25 cellular contexts compared by ENCODE assay signal in the genomic region with DNA sequence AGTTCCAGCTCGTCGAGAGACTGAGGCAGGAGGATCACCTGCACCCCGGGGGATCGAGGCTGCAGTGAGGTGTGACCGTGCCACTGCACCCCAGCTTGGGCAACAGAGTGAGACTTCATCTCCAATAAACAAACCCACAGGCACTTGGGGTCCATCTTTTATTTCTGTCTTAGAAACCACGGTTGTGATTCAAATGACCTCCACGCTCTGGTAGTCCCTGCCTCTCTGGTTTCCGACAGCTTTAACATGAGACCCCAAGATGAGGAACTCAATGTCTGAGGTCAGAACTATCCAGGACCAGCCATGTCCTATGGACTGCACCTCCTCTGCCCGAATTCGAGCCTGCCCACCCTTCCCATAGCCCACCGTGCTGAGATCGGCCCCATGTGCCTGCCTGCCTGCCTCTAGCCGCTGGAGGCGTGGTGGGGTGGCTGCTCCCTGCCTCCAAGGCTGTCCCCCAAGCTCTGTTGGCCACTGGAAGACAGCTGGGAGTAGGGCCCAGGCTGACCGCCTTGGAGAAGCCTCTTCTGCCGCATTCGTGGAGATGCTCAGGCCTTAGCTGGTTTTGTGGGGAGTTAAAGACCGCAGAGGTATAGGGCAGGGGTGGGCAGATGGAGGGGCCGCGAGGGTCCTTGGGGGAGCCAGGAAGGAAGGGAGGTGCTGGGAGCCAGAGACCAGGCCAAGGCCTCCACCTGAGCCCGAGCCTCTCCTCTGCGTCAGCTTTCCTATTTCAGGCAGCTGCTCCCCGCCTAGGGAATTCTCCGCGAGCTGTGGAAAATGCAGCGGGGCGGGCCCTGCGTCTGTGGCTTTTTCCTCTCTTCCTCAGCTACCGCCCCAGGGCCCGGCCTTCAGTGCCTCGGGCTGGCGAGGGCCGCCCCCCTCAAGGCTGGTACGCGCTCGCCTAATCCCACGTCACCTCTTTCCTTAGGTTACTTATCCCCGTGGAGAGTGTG. TPM values are rescaled to one million over a fixed set of nuclear protein-coding genes. Genes with fewer than 3 reads are reported as not detected.
A peak's percentile ranks its signal among the peaks of the same experiment; 100 is the strongest.
DNase-seq lines count a peak whose midpoint lies in the region; ATAC-seq and TF ChIP-seq lines count a peak whose summit lies in the region.
"Had no signal": no experiment of that assay in that cellular context is flagged by ENCODE, and none has a peak within 500 bp of the region (broad histone marks: within the 10 kb centered on the region; RNA-seq: fewer than 3 reads in every experiment).

No MANE protein-coding gene starts in this region.

- no peak for TF ChIP-seq CTCF in WERI-Rb-1 (IDR thresholded peaks at IDR 0.05; ENCODE audit: low read depth, low read length)
- TF ChIP-seq CTCF in spleen (IDR thresholded peaks at IDR 0.05 in 8 of 11, conservative IDR thresholded peaks at IDR 0.05 in 3 of 11): peak in 1 of 11 experiments; percentile 21
- no peak for TF ChIP-seq CTCF in prostate gland (IDR thresholded peaks at IDR 0.05)

- peaks cover 15% of the 10 kb centered on the region for H3K27me3 Mint-ChIP-seq in memory B cell
- H3K27me3 Mint-ChIP-seq: CD4-positive, alpha-beta T cell had no signal

- no peak for TF ChIP-seq POLR2A in spleen (IDR thresholded peaks at IDR 0.05)
- no peak for TF ChIP-seq POLR2A in prostate gland (IDR thresholded peaks at IDR 0.05)

- H3K27ac Mint-ChIP-seq in memory B cell: no peak overlapping the region
- H3K27ac Mint-ChIP-seq: activated naive CD4-positive, alpha-beta T cell treated with anti-CD3 and anti-CD28 coated beads, Interleukin-2, amount 10 ng/mL, durations not matched to agents 7 days and 5 days; CD4-positive, alpha-beta T cell; HFFc6 had no signal

- H3K36me3 ChIP-seq in WERI-Rb-1: no peaks in the 10 kb centered on the region
- H3K36me3 ChIP-seq in spleen: no peaks in the 10 kb centered on the region
- no peaks in the 10 kb centered on the region for H3K36me3 ChIP-seq in prostate gland
- H3K36me3 ChIP-seq: right lobe of liver, upper lobe of left lung had no signal

- H3K27me3 ChIP-seq in WERI-Rb-1 (ENCODE audit: insufficient read depth, low read depth, severe bottlenecking) (no peaks in the 10 kb centered on the region), spleen (replicated peaks in 1 of 7) (no peaks in the 10 kb centered on the region), prostate gland (replicated peaks; ENCODE audit: insufficient read depth) (no peaks in the 10 kb centered on the region)
- H3K27me3 ChIP-seq: body of pancreas, right lobe of liver, upper lobe of left lung had no signal

- H3K9me3 ChIP-seq in WERI-Rb-1 (ENCODE audit: severe bottlenecking) (no peaks in the 10 kb centered on the region), spleen (no peaks in the 10 kb centered on the region), prostate gland (no peaks in the 10 kb centered on the region)
- H3K9me3 ChIP-seq: body of pancreas, right lobe of liver, upper lobe of left lung had no signal

- H3K4me1 Mint-ChIP-seq in memory B cell: peaks cover 18% of the 10 kb centered on the region

- H3K4me1 ChIP-seq in spleen: peaks cover 0 to 27% (median 14%) of the 10 kb centered on the region in 6 donors
- H3K4me1 ChIP-seq in prostate gland (replicated peaks): peaks cover 8% of the 10 kb centered on the region

- H3K36me3 Mint-ChIP-seq in memory B cell: no peaks in the 10 kb centered on the region
- H3K36me3 Mint-ChIP-seq: activated naive CD4-positive, alpha-beta T cell treated with anti-CD3 and anti-CD28 coated beads, Interleukin-2, amount 10 ng/mL, durations not matched to agents 7 days and 5 days had no signal

- DNase-seq in NCI-H2171 treated with DMSO at 0.1 percent for 48 hours (lab: John Stamatoyannopoulos, UW) (peak; percentile 11), NCI-H2171 (lab: John Stamatoyannopoulos, UW) (no peak), WERI-Rb-1 (peak; percentile 35), memory B cell (ENCODE audit: low spot score in 2 of 2) (no peak), spleen (peak; percentile 77), prostate gland (ENCODE audit: low spot score) (no peak), NCI-H69 (lab: John Stamatoyannopoulos, UW) (no peak)
- no peak for DNase-seq in activated naive CD4-positive, alpha-beta T cell treated with Interleukin-2 at 50 U/mL for 16 hours
- DNase-seq: activated CD8-positive, alpha-beta memory T cell treated with anti-CD3 and anti-CD28 coated beads, Interleukin-2, amount 50 U/mL, for 4 hours; activated naive CD4-positive, alpha-beta T cell treated with anti-CD3 and anti-CD28 coated beads, Interleukin-2, amount 10 ng/mL, durations not matched to agents 7 days and 5 days; body of pancreas; CD4-positive, alpha-beta T cell; HFFc6; KG1; NCI-H1105 treated with DMSO at 0.1 percent for 48 hours; NCI-H345; SIG-M5; stimulated activated CD4-positive, alpha-beta T cell treated with anti-CD3 and anti-CD28 coated beads, Interleukin-4, amount 100 ng/mL, for 24 hours; T1000; upper lobe of left lung had no signal

- H3K27ac ChIP-seq in WERI-Rb-1 (no peak overlapping the region), spleen (peak overlapping the region; percentile 56 to 81 (median 76)), prostate gland (no peak overlapping the region)
- H3K27ac ChIP-seq: right lobe of liver had no signal

- WGBS in spleen, 5 donors: 68 to 83% (median 77%) methylated on average over 37 to 38 of the region's 38 CpGs
- WGBS in prostate gland: 83% methylated on average over 38 of the region's 38 CpGs

- H3K4me3 Mint-ChIP-seq in memory B cell: no peak overlapping the region
- H3K4me3 Mint-ChIP-seq: activated naive CD4-positive, alpha-beta T cell treated with anti-CD3 and anti-CD28 coated beads, Interleukin-2, amount 10 ng/mL, durations not matched to agents 7 days and 5 days; CD4-positive, alpha-beta T cell; HFFc6 had no signal

- peak; percentile 51 for ATAC-seq in memory B cell (ENCODE audit: low read depth)
- ATAC-seq: body of pancreas, right lobe of liver had no signal

- intact Hi-C loops in spleen (cut with DNase I; ENCODE audit: low total_unique reads) (no loop called here), prostate gland (cut with DNase I) (no loop called here)

- H3K4me3 ChIP-seq in WERI-Rb-1 (ENCODE audit: low read depth, low read length) (no peak overlapping the region), spleen (no peak overlapping the region), prostate gland (no peak overlapping the region)
- H3K4me3 ChIP-seq: body of pancreas, right lobe of liver, upper lobe of left lung had no signal

- no peaks in the 10 kb centered on the region for H3K9me3 Mint-ChIP-seq in memory B cell
- H3K9me3 Mint-ChIP-seq: activated naive CD4-positive, alpha-beta T cell treated with anti-CD3 and anti-CD28 coated beads, Interleukin-2, amount 10 ng/mL, durations not matched to agents 7 days and 5 days; CD4-positive, alpha-beta T cell; HFFc6 had no signal

RNA-seq across cellular contexts. Expression of a gene that starts 6.9 kb away (rescaled TPM):
- 10 to 100 TPM; 13.8 to 23.1 (median 19.1) TPM for total RNA-seq in spleen
- polyA plus RNA-seq in spleen: 10 to 100 TPM; 15.4 to 31.3 (median 19.3) TPM
- 10 to 100 TPM; 28.6 to 67.9 TPM for total RNA-seq in prostate gland

RNA-seq across cellular contexts. Expression of a gene that starts 35.4 kb away (rescaled TPM):
- total RNA-seq in spleen: 100 to 1,000 TPM in 4 of 7 donors, not detected in 3; 223 to 404 (median 271) TPM
- not detected for polyA plus RNA-seq in spleen
- total RNA-seq in prostate gland: not detected
- total RNA-seq: A172, body of pancreas, dermis microvascular lymphatic vessel endothelial cell, fibroblast of lung, liver had no signal
- polyA plus RNA-seq: fibroblast of lung, liver had no signal

Comparison
In these comparisons a context has a peak if more than half of its experiments do, and no peak if none do; other contexts are left out.
1. DNase-seq: peak in NCI-H2171 treated with DMSO at 0.1 percent for 48 hours (single experiment), WERI-Rb-1 (single experiment) and spleen (single experiment); none in NCI-H2171 (single experiment), memory B cell (0 of 2), activated naive CD4-positive, alpha-beta T cell treated with Interleukin-2 at 50 U/mL for 16 hours (single experiment), prostate gland (single experiment) and NCI-H69 (single experiment).
2. H3K27ac ChIP-seq: peak in spleen (8 of 8); none in WERI-Rb-1 (single experiment) and prostate gland (0 of 2).